Comparison of ENCODE assay signal across 19 cellular contexts in the genomic region with DNA sequence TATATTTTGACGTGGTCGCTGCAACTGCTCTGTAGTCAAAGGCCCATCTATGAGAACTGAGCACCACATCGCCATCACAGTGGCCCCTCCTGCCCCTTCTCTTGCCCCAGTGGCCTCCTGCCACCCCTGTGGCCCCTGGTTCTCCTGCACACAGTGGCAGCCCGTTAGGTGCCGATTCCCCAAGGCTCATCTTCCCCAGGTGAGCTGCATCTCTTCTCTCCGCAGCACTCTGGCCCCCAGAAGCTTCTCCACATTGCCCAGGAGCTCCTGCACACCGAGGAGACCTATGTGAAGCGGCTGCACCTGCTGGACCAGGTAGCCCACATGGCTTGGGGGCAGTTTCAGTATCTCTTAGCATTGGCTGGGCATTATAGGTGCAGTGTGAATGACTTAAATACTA. TPM values are rescaled to one million over a fixed set of nuclear protein-coding genes. Genes with fewer than 3 reads are reported as not detected.
A peak's percentile ranks its signal among the peaks of the same experiment; 100 is the strongest.
DNase-seq lines count a peak whose midpoint lies in the region; ATAC-seq and TF ChIP-seq lines count a peak whose summit lies in the region.
"Had no signal": no experiment of that assay in that cellular context is flagged by ENCODE, and none has a peak within 500 bp of the region (broad histone marks: within the 10 kb centered on the region; RNA-seq: fewer than 3 reads in every experiment).

No MANE protein-coding gene starts in this region.

- H3K36me3 Mint-ChIP-seq in activated CD4-positive, alpha-beta T cell treated with anti-CD3 and anti-CD28 coated beads, Interleukin-2, amount 10 ng/mL, durations not matched to agents 24 days and 14 days (ENCODE audit: low read depth), result peaks cover 61% of the 10 kb centered on the region
- peaks cover 94% of the 10 kb centered on the region for H3K36me3 Mint-ChIP-seq in CD4-positive, alpha-beta T cell (ENCODE audit: low read depth)
- peaks cover 34% of the 10 kb centered on the region for H3K36me3 Mint-ChIP-seq in activated T-helper 1 cell treated with anti-CD3 and anti-CD28 coated beads, Interleukin-12 subunit alpha, Interleukin-12 subunit beta, Interleukin-2, Interleukin-4 antibody, amounts not matched to agents 30 ng/mL and 10 ng/mL and 1 ng/mL, durations not matched to agents 14 hours and 24 hours and 36 hours (ENCODE audit: low read depth)
- H3K36me3 Mint-ChIP-seq in immature natural killer cell, result peaks cover 13 to 50% (median 18%) of the 10 kb centered on the region in 3 donors
- H3K36me3 Mint-ChIP-seq in Calu3 (ENCODE audit: insufficient read depth, unreplicated experiment), result no peaks in the 10 kb centered on the region

- no peaks in the 10 kb centered on the region for H3K9me3 Mint-ChIP-seq in activated CD4-positive, alpha-beta T cell treated with anti-CD3 and anti-CD28 coated beads, Interleukin-2, amount 10 ng/mL, durations not matched to agents 24 days and 14 days
- peaks cover 3% of the 10 kb centered on the region for H3K9me3 Mint-ChIP-seq in CD4-positive, alpha-beta T cell
- no peaks in the 10 kb centered on the region for H3K9me3 Mint-ChIP-seq in activated T-helper 1 cell treated with anti-CD3 and anti-CD28 coated beads, Interleukin-12 subunit alpha, Interleukin-12 subunit beta, Interleukin-2, Interleukin-4 antibody, amounts not matched to agents 30 ng/mL and 10 ng/mL and 1 ng/mL, durations not matched to agents 14 hours and 24 hours and 36 hours
- H3K9me3 Mint-ChIP-seq in immature natural killer cell, result peaks cover 0 to 2% (median 0%) of the 10 kb centered on the region in 6 donors
- H3K9me3 Mint-ChIP-seq in Calu3 (ENCODE audit: low read depth, unreplicated experiment), result peaks cover 4% of the 10 kb centered on the region

- H3K4me3 Mint-ChIP-seq in activated CD4-positive, alpha-beta T cell treated with anti-CD3 and anti-CD28 coated beads, Interleukin-2, amount 10 ng/mL, durations not matched to agents 24 days and 14 days, result no peak overlapping the region
- peak overlapping the region; percentile 25 for H3K4me3 Mint-ChIP-seq in CD4-positive, alpha-beta T cell
- H3K4me3 Mint-ChIP-seq in activated T-helper 1 cell treated with anti-CD3 and anti-CD28 coated beads, Interleukin-12 subunit alpha, Interleukin-12 subunit beta, Interleukin-2, Interleukin-4 antibody, amounts not matched to agents 30 ng/mL and 10 ng/mL and 1 ng/mL, durations not matched to agents 14 hours and 24 hours and 36 hours, result no peak overlapping the region
- no peak overlapping the region for H3K4me3 Mint-ChIP-seq in immature natural killer cell
- no peak overlapping the region for H3K4me3 Mint-ChIP-seq in Calu3 (ENCODE audit: low read depth, unreplicated experiment)

- no peak for ATAC-seq in CD4-positive, alpha-beta T cell (ENCODE audit: poor library complexity)
- ATAC-seq in HG03139 (IDR thresholded peaks at IDR 0.05; ENCODE audit: unreplicated experiment), result no peak

- CTCF ChIA-PET in CD4-positive, alpha-beta T cell (lab: Charles Lee), result interaction anchor here (1.0 to 3.2 kb wide), 7 partner anchors 12 to 564 kb away, joined by 3 to 17 read pairs (median 7); no protein-coding TSS in a partner anchor
- CTCF ChIA-PET in Calu3 (lab: Charles Lee), result interaction anchor here (0.7 to 2.2 kb wide), 5 partner anchors 18 to 117 kb away, joined by 3 to 11 read pairs (median 5); no protein-coding TSS in a partner anchor

- H3K27me3 ChIP-seq in CD4-positive, alpha-beta T cell (ENCODE audit: control insufficient read depth, insufficient read depth, low read length), result no peaks in the 10 kb centered on the region

- H3K27me3 Mint-ChIP-seq in activated CD4-positive, alpha-beta T cell treated with anti-CD3 and anti-CD28 coated beads, Interleukin-2, amount 10 ng/mL, durations not matched to agents 24 days and 14 days, result no peaks in the 10 kb centered on the region
- H3K27me3 Mint-ChIP-seq in CD4-positive, alpha-beta T cell, result no peaks in the 10 kb centered on the region
- H3K27me3 Mint-ChIP-seq in activated T-helper 1 cell treated with anti-CD3 and anti-CD28 coated beads, Interleukin-12 subunit alpha, Interleukin-12 subunit beta, Interleukin-2, Interleukin-4 antibody, amounts not matched to agents 30 ng/mL and 10 ng/mL and 1 ng/mL, durations not matched to agents 14 hours and 24 hours and 36 hours (ENCODE audit: insufficient read depth), result no peaks in the 10 kb centered on the region
- peaks cover 0 to 5% (median 0%) of the 10 kb centered on the region in 3 donors for H3K27me3 Mint-ChIP-seq in immature natural killer cell (ENCODE audit: low read depth in 3 of 3)
- no peaks in the 10 kb centered on the region for H3K27me3 Mint-ChIP-seq in Calu3 (ENCODE audit: unreplicated experiment)

- DNase-seq in activated CD4-positive, alpha-beta T cell treated with anti-CD3 and anti-CD28 coated beads, Interleukin-2, amount 10 ng/mL, durations not matched to agents 24 days and 14 days, result no peak
- DNase-seq in activated CD4-positive, alpha-beta T cell treated with anti-CD3 and anti-CD28 coated beads, Interleukin-2, amount 50 U/mL, for 48 hours, result no peak
- peak in 1 of 10 experiments; percentile 29 for DNase-seq in CD4-positive, alpha-beta T cell
- no peak for DNase-seq in activated T-helper 1 cell treated with anti-CD3 and anti-CD28 coated beads, Interleukin-12 subunit alpha, Interleukin-12 subunit beta, Interleukin-2, Interleukin-4 antibody, amounts not matched to agents 30 ng/mL and 10 ng/mL and 1 ng/mL, durations not matched to agents 14 hours and 24 hours and 36 hours (ENCODE audit: low spot score)
- DNase-seq in immature natural killer cell (no peak), cerebellar nuclear complex (lab: John Stamatoyannopoulos, UW) (no peak), Calu3 (no peak)
- DNase-seq: DMS53; GOT3; hippocampal formation; IMR-90; NCI-H146; nucleus accumbens; stimulated activated CD4-positive, alpha-beta T cell treated with anti-CD3 and anti-CD28 coated beads, Interleukin-4, amount 100 ng/mL, for 4 hours; stimulated activated naive CD4-positive, alpha-beta T cell treated with Interleukin-2 at 50 U/mL for 16 hours had no signal

- intact Hi-C loops in activated CD4-positive, alpha-beta T cell treated with anti-CD3 and anti-CD28 coated beads, Interleukin-2, amount 10 ng/mL, durations not matched to agents 24 days and 14 days (cut with micrococcal nuclease), result loop anchor here (1.0 kb wide), 2 partner anchors 45 to 107 kb away; no protein-coding TSS in a partner anchor
- intact Hi-C loops in CD4-positive, alpha-beta T cell (cut with DNase I, micrococcal nuclease), result loop anchor here (1.0 to 10.0 kb wide), 7 partner anchors 26 to 302 kb away; no protein-coding TSS in a partner anchor
- intact Hi-C loops in activated T-helper 1 cell treated with anti-CD3 and anti-CD28 coated beads, Interleukin-12 subunit alpha, Interleukin-12 subunit beta, Interleukin-2, Interleukin-4 antibody, amounts not matched to agents 30 ng/mL and 10 ng/mL and 1 ng/mL, durations not matched to agents 14 hours and 24 hours and 36 hours (cut with micrococcal nuclease), result loop anchor here (1.0 to 10.0 kb wide), 7 partner anchors 14 to 302 kb away; a partner anchor contains a TSS
- intact Hi-C loops in Calu3 (cut with micrococcal nuclease; ENCODE audit: unreplicated experiment), result no loop called here

- H3K27ac ChIP-seq in CD4-positive, alpha-beta T cell (ENCODE audit: low read depth, low read length), result peak overlapping the region; percentile 63

- TF ChIP-seq CTCF in CD4-positive, alpha-beta T cell (IDR thresholded peaks at IDR 0.05), result no peak
- no peak for TF ChIP-seq CTCF in Calu3 (IDR thresholded peaks at IDR 0.05; ENCODE audit: unreplicated experiment)

- H3K4me1 Mint-ChIP-seq in activated CD4-positive, alpha-beta T cell treated with anti-CD3 and anti-CD28 coated beads, Interleukin-2, amount 10 ng/mL, durations not matched to agents 24 days and 14 days, result peaks cover 44% of the 10 kb centered on the region
- peaks cover 71% of the 10 kb centered on the region for H3K4me1 Mint-ChIP-seq in CD4-positive, alpha-beta T cell (ENCODE audit: low read depth)
- H3K4me1 Mint-ChIP-seq in activated T-helper 1 cell treated with anti-CD3 and anti-CD28 coated beads, Interleukin-12 subunit alpha, Interleukin-12 subunit beta, Interleukin-2, Interleukin-4 antibody, amounts not matched to agents 30 ng/mL and 10 ng/mL and 1 ng/mL, durations not matched to agents 14 hours and 24 hours and 36 hours (ENCODE audit: low read depth), result peaks cover 48% of the 10 kb centered on the region
- H3K4me1 Mint-ChIP-seq in immature natural killer cell, result peaks cover 61 to 68% of the 10 kb centered on the region in 2 donors
- H3K4me1 Mint-ChIP-seq in Calu3 (ENCODE audit: low read depth, unreplicated experiment), result no peaks in the 10 kb centered on the region

- H3K27ac Mint-ChIP-seq in activated CD4-positive, alpha-beta T cell treated with anti-CD3 and anti-CD28 coated beads, Interleukin-2, amount 10 ng/mL, durations not matched to agents 24 days and 14 days, result peak overlapping the region; percentile 29
- H3K27ac Mint-ChIP-seq in CD4-positive, alpha-beta T cell, result peak overlapping the region; percentile 88
- peak overlapping the region; percentile 63 for H3K27ac Mint-ChIP-seq in activated T-helper 1 cell treated with anti-CD3 and anti-CD28 coated beads, Interleukin-12 subunit alpha, Interleukin-12 subunit beta, Interleukin-2, Interleukin-4 antibody, amounts not matched to agents 30 ng/mL and 10 ng/mL and 1 ng/mL, durations not matched to agents 14 hours and 24 hours and 36 hours
- H3K27ac Mint-ChIP-seq in immature natural killer cell (peak overlapping the region; percentile 30 to 89 (median 72)), Calu3 (ENCODE audit: unreplicated experiment) (no peak overlapping the region)

- BruUV-seq in Calu3 (replicated peaks; lab: Mats Ljungman, UMichigan), result no TSS peak

- POLR2A ChIA-PET in CD4-positive, alpha-beta T cell (lab: Charles Lee), result interaction anchor here (0.6 to 4.6 kb wide), 18 partner anchors 13 to 152 kb away, joined by 3 to 47 read pairs (median 6); no protein-coding TSS in a partner anchor

- H3K9me3 ChIP-seq in CD4-positive, alpha-beta T cell (ENCODE audit: control insufficient read depth, low read length), result no peaks in the 10 kb centered on the region

RNA-seq across cellular contexts. Expression of a gene that starts 55.4 kb away (rescaled TPM):
- total RNA-seq in activated CD4-positive, alpha-beta T cell treated with anti-CD3 and anti-CD28 coated beads, Interleukin-2, amount 10 ng/mL, durations not matched to agents 24 days and 14 days, result 39.5 and 39.7 TPM in 2 replicates
- total RNA-seq in CD4-positive, alpha-beta T cell, result 10 to 100 TPM; 91.0 to 95.7 TPM
- total RNA-seq in activated T-helper 1 cell treated with anti-CD3 and anti-CD28 coated beads, Interleukin-12 subunit alpha, Interleukin-12 subunit beta, Interleukin-2, Interleukin-4 antibody, amounts not matched to agents 30 ng/mL and 10 ng/mL and 1 ng/mL, durations not matched to agents 14 hours and 24 hours and 36 hours, result 43.9 and 44.0 TPM in 2 replicates
- 100 to 1,000 TPM in 1 of 3 donors, 10 to 100 TPM in 2; 46.9 to 137 (median 57.0) TPM for polyA plus RNA-seq in immature natural killer cell
- 3.1 and 4.5 TPM in 2 replicates for total RNA-seq in Calu3 (2022)
- total RNA-seq: dermis microvascular lymphatic vessel endothelial cell, endothelial cell of umbilical vein, IMR-90, pulmonary artery endothelial cell had no signal
- polyA plus RNA-seq: endothelial cell of umbilical vein, IMR-90 had no signal

RNA-seq across cellular contexts. Expression of a gene that starts 55.8 kb away (rescaled TPM):
- total RNA-seq in activated CD4-positive, alpha-beta T cell treated with anti-CD3 and anti-CD28 coated beads, Interleukin-2, amount 10 ng/mL, durations not matched to agents 24 days and 14 days, result 38.3 and 40.9 TPM in 2 replicates
- total RNA-seq in CD4-positive, alpha-beta T cell, result 10 to 100 TPM; 33.9 to 35.6 TPM
- total RNA-seq in activated T-helper 1 cell treated with anti-CD3 and anti-CD28 coated beads, Interleukin-12 subunit alpha, Interleukin-12 subunit beta, Interleukin-2, Interleukin-4 antibody, amounts not matched to agents 30 ng/mL and 10 ng/mL and 1 ng/mL, durations not matched to agents 14 hours and 24 hours and 36 hours, result 31.7 and 33.2 TPM in 2 replicates
- polyA plus RNA-seq in immature natural killer cell, result 1 to 10 TPM in 2 of 3 donors, not detected in 1; 3.5 to 5.2 TPM
- total RNA-seq in Calu3 (2022), result 0.69 and 1.3 TPM in 2 replicates
- total RNA-seq: dermis microvascular lymphatic vessel endothelial cell, endothelial cell of umbilical vein had no signal
- polyA plus RNA-seq: endothelial cell of umbilical vein had no signal

Comparison
In these comparisons a context has a peak if more than half of its experiments do, and no peak if none do; other contexts are left out.
1. RNA of a gene that starts 55.8 kb away (total RNA-seq): 38.3 to 40.9 TPM in activated CD4-positive, alpha-beta T cell treated with anti-CD3 and anti-CD28 coated beads, Interleukin-2, amount 10 ng/mL, durations not matched to agents 24 days and 14 days, 33.9 to 35.6 TPM in CD4-positive, alpha-beta T cell and 31.7 to 33.2 TPM in activated T-helper 1 cell treated with anti-CD3 and anti-CD28 coated beads, Interleukin-12 subunit alpha, Interleukin-12 subunit beta, Interleukin-2, Interleukin-4 antibody, amounts not matched to agents 30 ng/mL and 10 ng/mL and 1 ng/mL, durations not matched to agents 14 hours and 24 hours and 36 hours; 0.69 to 1.3 TPM in Calu3; every median in the first group is over 10 times any median in the second.